In the genomic region with DNA sequence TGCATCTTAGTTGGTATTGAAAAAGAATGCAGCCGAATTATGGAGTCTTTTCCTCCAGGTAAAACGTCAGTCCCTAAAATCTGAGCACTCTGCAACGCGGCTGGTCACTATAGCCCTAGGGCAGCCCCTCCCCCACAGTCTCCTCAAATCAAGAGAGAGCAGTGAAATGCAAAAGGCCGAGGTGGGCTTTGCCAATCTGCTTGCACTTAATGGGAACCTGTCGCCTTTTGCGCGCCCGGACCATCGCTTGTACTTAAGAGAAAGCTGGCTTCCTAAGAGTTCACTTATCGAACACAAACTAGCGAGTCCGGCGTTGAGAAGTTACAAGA, we compare ENCODE assay signal across 8 cellular contexts. TPM values are rescaled to one million over a fixed set of nuclear protein-coding genes. Genes with fewer than 3 reads are reported as not detected.
DNase-seq lines count a peak whose midpoint lies in the region; ATAC-seq and TF ChIP-seq lines count a peak whose summit lies in the region.

No MANE protein-coding gene starts in this region.

- TF ChIP-seq EP300 in esophagus muscularis mucosa (IDR thresholded peaks at IDR 0.05), result no peak
- TF ChIP-seq EP300 in ovary (IDR thresholded peaks at IDR 0.05), result no peak

- H3K27me3 ChIP-seq in heart left ventricle (no peaks in the 10 kb centered on the region), KMS-11 (ENCODE audit: insufficient read depth, low read depth) (no peaks in the 10 kb centered on the region), esophagus muscularis mucosa (no peaks in the 10 kb centered on the region), ovary (no peaks in the 10 kb centered on the region)

- H3K4me3 ChIP-seq in heart left ventricle (peak overlapping the region; percentile 57 to 99 (median 80)), KMS-11 (IDR thresholded peaks at IDR 0.05; ENCODE audit: insufficient read depth, low read depth, low read length) (no peak overlapping the region), esophagus muscularis mucosa (peak overlapping the region; percentile 73 to 92 (median 83)), ovary (peak overlapping the region; percentile 80)

- peaks cover 0 to 38% (median 37%) of the 10 kb centered on the region in 9 donors for H3K36me3 ChIP-seq in heart left ventricle
- peaks cover 29% of the 10 kb centered on the region; the same call in 1 of the 2 replicates for H3K36me3 ChIP-seq in KMS-11 (ENCODE audit: insufficient read depth)
- H3K36me3 ChIP-seq in esophagus muscularis mucosa, result peaks cover 20 to 39% (median 37%) of the 10 kb centered on the region in 4 donors
- no peaks in the 10 kb centered on the region for H3K36me3 ChIP-seq in ovary

- no peak for TF ChIP-seq POLR2A in heart left ventricle (IDR thresholded peaks at IDR 0.05)
- no peak for TF ChIP-seq POLR2A in esophagus muscularis mucosa (IDR thresholded peaks at IDR 0.05; ENCODE audit: low read depth)
- no peak for TF ChIP-seq POLR2A in ovary (IDR thresholded peaks at IDR 0.05)

- H3K27ac ChIP-seq in heart left ventricle, result peak overlapping the region in 10 of 12 donors; percentile 11 to 79 (median 60)
- H3K27ac ChIP-seq in KMS-11, result peak overlapping the region; percentile 66
- H3K27ac ChIP-seq in esophagus muscularis mucosa (replicated peaks in 1 of 4), result peak overlapping the region; percentile 70 to 87 (median 73)
- peak overlapping the region in 1 of 2 donors; percentile 39 for H3K27ac ChIP-seq in ovary

- 0 to 2% (median 1%) methylated on average over 11 to 14 of the region's 14 CpGs for WGBS in heart left ventricle, 4 donors
- under 1% methylated on average over 14 of the region's 14 CpGs for WGBS in esophagus muscularis mucosa
- 0 to 1% (median 0%) methylated on average over 14 of the region's 14 CpGs for WGBS in ovary, 3 donors

- H3K4me1 ChIP-seq in heart left ventricle, result peaks cover 0 to 32% (median 12%) of the 10 kb centered on the region in 12 donors
- peaks cover 58% of the 10 kb centered on the region for H3K4me1 ChIP-seq in KMS-11 (ENCODE audit: low read depth, poor library complexity, severe bottlenecking)
- peaks cover 13 to 21% (median 17%) of the 10 kb centered on the region in 4 donors for H3K4me1 ChIP-seq in esophagus muscularis mucosa
- no peaks in the 10 kb centered on the region for H3K4me1 ChIP-seq in ovary (ENCODE audit: insufficient read depth)

- peaks cover 55% of the 10 kb centered on the region for H3K79me2 ChIP-seq in KMS-11 (ENCODE audit: insufficient read depth, low read depth)

- peak overlapping the region; percentile 27; the same call in 1 of the 2 replicates for H2AFZ ChIP-seq in KMS-11 (ENCODE audit: low read depth)

- peak overlapping the region; percentile 82 for H3K9ac ChIP-seq in KMS-11

- no peak for TF ChIP-seq CTCF in heart left ventricle (IDR thresholded peaks at IDR 0.05)
- TF ChIP-seq CTCF in KMS-11 (conservative IDR thresholded peaks at IDR 0.05; ENCODE audit: low read depth, low read length), result no peak
- no peak for TF ChIP-seq CTCF in esophagus muscularis mucosa (IDR thresholded peaks at IDR 0.05)
- TF ChIP-seq CTCF in ovary (IDR thresholded peaks at IDR 0.05), result no peak

- H3K4me2 ChIP-seq in KMS-11, result peak overlapping the region; percentile 90

- H3K9me3 ChIP-seq in heart left ventricle, result no peaks in the 10 kb centered on the region
- no peaks in the 10 kb centered on the region for H3K9me3 ChIP-seq in esophagus muscularis mucosa
- H3K9me3 ChIP-seq in ovary, result no peaks in the 10 kb centered on the region

- DNase-seq in heart left ventricle (peak in 4 of 5 donors; percentile 20 to 40 (median 36)), cardiac septum (ENCODE audit: low spot score) (no peak), RPMI8226 (peak; percentile 77), esophagus muscularis mucosa (ENCODE audit: extremely low spot score) (no peak), ovary (peak in 3 of 5 donors; percentile 28 to 58 (median 40)), AML-193 (lab: John Stamatoyannopoulos, UW) (no peak), cortex of kidney (lab: John Stamatoyannopoulos, UW) (no peak)

- intact Hi-C loops in heart left ventricle (cut with DNase I) (loop anchor here in 8 of 10 donors (2.0 to 10.0 kb wide), 8 partner anchors 77 to 381 kb away; a partner anchor contains a TSS), cardiac septum (cut with DNase I) (loop anchor here (2.0 to 10.0 kb wide), 3 partner anchors 79 to 383 kb away; a partner anchor contains a TSS), esophagus muscularis mucosa (cut with DNase I) (loop anchor here (2.0 to 10.0 kb wide), 4 partner anchors 81 to 378 kb away; a partner anchor contains a TSS), ovary (cut with DNase I) (loop anchor here in 3 of 4 donors (10.0 kb wide), 3 partner anchors 111 to 131 kb away; no protein-coding TSS in a partner anchor)

- 0 out of 2 replicates have a peak, but pooled peaks cover 7% of the 10 kb centered on the region for H4K20me1 ChIP-seq in KMS-11 (ENCODE audit: insufficient read depth)

- no peak for ATAC-seq in heart left ventricle

RNA-seq across cellular contexts. Expression of a gene that starts 0.4 kb away (rescaled TPM):
- 10 to 100 TPM; 18.5 to 36.5 (median 25.0) TPM for total RNA-seq in heart left ventricle
- 10 to 100 TPM; 10.6 to 39.0 TPM for polyA plus RNA-seq in heart left ventricle
- total RNA-seq in cardiac septum, result 21.0 TPM
- 10 to 100 TPM; 32.4 to 42.6 (median 41.1) TPM for total RNA-seq in esophagus muscularis mucosa
- 10 to 100 TPM; 25.5 to 41.8 (median 37.1) TPM for total RNA-seq in ovary
- polyA plus RNA-seq in ovary, result 10 to 100 TPM; 34.3 to 43.8 TPM

RNA-seq across cellular contexts. Expression of a gene that starts 39.8 kb away (rescaled TPM):
- not detected for total RNA-seq in heart left ventricle
- not detected for polyA plus RNA-seq in heart left ventricle
- total RNA-seq in cardiac septum, result not detected
- not detected for total RNA-seq in esophagus muscularis mucosa
- not detected for total RNA-seq in ovary
- not detected for polyA plus RNA-seq in ovary

Comparison
In these comparisons a context has a peak if more than half of its experiments do, and no peak if none do; other contexts are left out.
1. DNase-seq: peak in heart left ventricle (4 of 5), RPMI8226 (single experiment) and ovary (3 of 5); none in cardiac septum (single experiment), esophagus muscularis mucosa (single experiment), AML-193 (0 of 2) and cortex of kidney (single experiment).